13 cellular contexts compared by ENCODE assay signal in genomic region chr17:79027925-79028491, GRCh38. TPM values are rescaled to one million over a fixed set of nuclear protein-coding genes. Genes with fewer than 3 reads are reported as not detected.
DNase-seq lines count a peak whose midpoint lies in the region; ATAC-seq and TF ChIP-seq lines count a peak whose summit lies in the region.
"Had no signal": no experiment of that assay in that cellular context is flagged by ENCODE, and none has a peak within 500 bp of the region (broad histone marks: within the 10 kb centered on the region; RNA-seq: fewer than 3 reads in every experiment).

No MANE protein-coding gene starts in this region.

- peak overlapping the region; percentile 16; the same call in 1 of the 2 replicates for H3K27ac ChIP-seq in SJCRH30

- H3K9me3 ChIP-seq in Caco-2 (no peaks in the 10 kb centered on the region), SJCRH30 (replicated peaks) (no peaks in the 10 kb centered on the region)

- H3K4me1 Mint-ChIP-seq in Caco-2 (ENCODE audit: low read depth, unreplicated experiment): peaks cover 34% of the 10 kb centered on the region
- peaks cover 6% of the 10 kb centered on the region for H3K4me1 Mint-ChIP-seq in activated CD8-positive, alpha-beta T cell treated with anti-CD3 and anti-CD28 coated beads for 36 hours (ENCODE audit: low read depth)

- H3K4me1 ChIP-seq in Caco-2 (peaks cover 41% of the 10 kb centered on the region), SJCRH30 (peaks cover 60% of the 10 kb centered on the region)

- peak overlapping the region; percentile 67 for H3K4me3 Mint-ChIP-seq in Caco-2 (ENCODE audit: unreplicated experiment)
- H3K4me3 Mint-ChIP-seq in activated CD8-positive, alpha-beta T cell treated with anti-CD3 and anti-CD28 coated beads for 36 hours: no peak overlapping the region
- H3K4me3 Mint-ChIP-seq: activated T-helper 1 cell treated with anti-CD3 and anti-CD28 coated beads, Interleukin-12 subunit alpha, Interleukin-12 subunit beta, Interleukin-2, Interleukin-4 antibody, amounts not matched to agents 30 ng/mL and 10 ng/mL and 1 ng/mL, durations not matched to agents 14 hours and 24 hours and 36 hours; GM23338; memory B cell had no signal

- no peaks in the 10 kb centered on the region for H3K36me3 ChIP-seq in Caco-2 (ENCODE audit: control insufficient read depth, insufficient read depth, low read length)
- no peaks in the 10 kb centered on the region for H3K36me3 ChIP-seq in SJCRH30

- H3K4me3 ChIP-seq in Caco-2 (ENCODE audit: low read depth, low read length) (no peak overlapping the region), SJCRH30 (peak overlapping the region; percentile 22), foreskin fibroblast (ENCODE audit: low read depth in 1 of 2, low read length in 2 of 2) (no peak overlapping the region)
- H3K4me3 ChIP-seq: GM23338 had no signal

- POLR2A ChIA-PET in Caco-2 (lab: Charles Lee): interaction anchor here (0.6 kb wide), 1 partner anchor 186 kb away, joined by 3 read pairs; no protein-coding TSS in a partner anchor
- POLR2A ChIA-PET in activated CD8-positive, alpha-beta T cell treated with anti-CD3 and anti-CD28 coated beads for 36 hours (lab: Charles Lee): no interaction called here

- intact Hi-C loops in Caco-2 (cut with micrococcal nuclease; ENCODE audit: unreplicated experiment): no loop called here
- intact Hi-C loops in posterior vena cava (cut with DNase I): no loop called here
- intact Hi-C loops in activated CD8-positive, alpha-beta T cell treated with anti-CD3 and anti-CD28 coated beads for 36 hours (cut with micrococcal nuclease): no loop called here

- BruUV-seq in Caco-2 (replicated peaks; lab: Mats Ljungman, UMichigan): no TSS peak

- DNase-seq in Caco-2: peak in 1 of 2 experiments; percentile 30
- peak; percentile 58 to 74 for DNase-seq in SJCRH30
- DNase-seq in foreskin fibroblast: peak; percentile 65 to 79
- DNase-seq in posterior vena cava (ENCODE audit: low spot score): peak; percentile 82
- no peak for DNase-seq in SKM-1 (lab: John Stamatoyannopoulos, UW; ENCODE audit: unreplicated experiment)
- no peak for DNase-seq in OCI-M2 (lab: John Stamatoyannopoulos, UW; ENCODE audit: unreplicated experiment)
- DNase-seq in stimulated activated CD4-positive, alpha-beta T cell treated with anti-CD3 and anti-CD28 coated beads, Interleukin-12 subunit alpha, Interleukin-12 subunit beta, amount 100 ng/mL, for 4 hours: no peak
- DNase-seq in activated CD8-positive, alpha-beta T cell treated with anti-CD3 and anti-CD28 coated beads for 36 hours: no peak

- no peaks in the 10 kb centered on the region for H3K27me3 Mint-ChIP-seq in Caco-2 (ENCODE audit: insufficient read depth, unreplicated experiment)
- H3K27me3 Mint-ChIP-seq in activated CD8-positive, alpha-beta T cell treated with anti-CD3 and anti-CD28 coated beads for 36 hours: peaks cover 19% of the 10 kb centered on the region

- TF ChIP-seq CTCF in Caco-2 (IDR thresholded peaks at IDR 0.05; ENCODE audit: insufficient read depth in 1 of 2, low read depth in 1 of 2, low read length in 1 of 2, severe bottlenecking in 1 of 2, unreplicated experiment in 1 of 2) (no peak), foreskin fibroblast (IDR thresholded peaks at IDR 0.05; ENCODE audit: low read depth, low read length) (no peak)
- no peak for TF ChIP-seq CTCF in activated CD8-positive, alpha-beta T cell treated with anti-CD3 and anti-CD28 coated beads for 36 hours (IDR thresholded peaks at IDR 0.05)

- H3K27me3 ChIP-seq in Caco-2 (replicated peaks; ENCODE audit: control insufficient read depth, insufficient read depth, low read length): no peaks in the 10 kb centered on the region
- 0 out of 2 replicates have a peak, but pooled peaks cover 3% of the 10 kb centered on the region for H3K27me3 ChIP-seq in SJCRH30

- H3K9me3 Mint-ChIP-seq in Caco-2 (ENCODE audit: unreplicated experiment): no peaks in the 10 kb centered on the region
- no peaks in the 10 kb centered on the region for H3K9me3 Mint-ChIP-seq in activated CD8-positive, alpha-beta T cell treated with anti-CD3 and anti-CD28 coated beads for 36 hours
- H3K9me3 Mint-ChIP-seq: activated T-helper 1 cell treated with anti-CD3 and anti-CD28 coated beads, Interleukin-12 subunit alpha, Interleukin-12 subunit beta, Interleukin-2, Interleukin-4 antibody, amounts not matched to agents 30 ng/mL and 10 ng/mL and 1 ng/mL, durations not matched to agents 14 hours and 24 hours and 36 hours; GM23338; memory B cell had no signal

- peaks cover 9% of the 10 kb centered on the region for H3K36me3 Mint-ChIP-seq in Caco-2 (ENCODE audit: insufficient read depth, unreplicated experiment)
- H3K36me3 Mint-ChIP-seq in activated CD8-positive, alpha-beta T cell treated with anti-CD3 and anti-CD28 coated beads for 36 hours (ENCODE audit: low read depth): no peaks in the 10 kb centered on the region

- H3K27ac Mint-ChIP-seq in Caco-2 (ENCODE audit: unreplicated experiment): peak overlapping the region; percentile 98
- H3K27ac Mint-ChIP-seq in activated CD8-positive, alpha-beta T cell treated with anti-CD3 and anti-CD28 coated beads for 36 hours: no peak overlapping the region
- H3K27ac Mint-ChIP-seq: activated T-helper 1 cell treated with anti-CD3 and anti-CD28 coated beads, Interleukin-12 subunit alpha, Interleukin-12 subunit beta, Interleukin-2, Interleukin-4 antibody, amounts not matched to agents 30 ng/mL and 10 ng/mL and 1 ng/mL, durations not matched to agents 14 hours and 24 hours and 36 hours; CD14-positive monocyte; GM23338; memory B cell had no signal

- CTCF ChIA-PET in Caco-2 (lab: Charles Lee): interaction anchor here (0.6 to 2.7 kb wide), 5 partner anchors 14 to 364 kb away, joined by 3 to 23 read pairs (median 5); partner anchors contain the start of gene ENGASE
- CTCF ChIA-PET in activated CD8-positive, alpha-beta T cell treated with anti-CD3 and anti-CD28 coated beads for 36 hours (lab: Charles Lee): interaction anchor here (3.0 kb wide), 1 partner anchor 18 kb away, joined by 9 read pairs; no protein-coding TSS in a partner anchor

- ATAC-seq in activated CD8-positive, alpha-beta T cell treated with anti-CD3 and anti-CD28 coated beads for 36 hours: no peak

RNA-seq across cellular contexts. Expression of gene C1QTNF1, which starts 4.0 kb away (rescaled TPM):
- 16.1 and 19.9 TPM in 2 replicates for total RNA-seq in Caco-2 (2022)
- 45.7 and 48.3 TPM in 2 replicates for total RNA-seq in SJCRH30 (2014; rRNA removed; shearing (Covaris generic))
- total RNA-seq in posterior vena cava: 100 to 1,000 TPM; 172 to 261 TPM
- under 1 TPM; 0.13 to 0.14 TPM for total RNA-seq in activated CD8-positive, alpha-beta T cell treated with anti-CD3 and anti-CD28 coated beads for 36 hours
- total RNA-seq: activated T-helper 1 cell treated with anti-CD3 and anti-CD28 coated beads, Interleukin-12 subunit alpha, Interleukin-12 subunit beta, Interleukin-2, Interleukin-4 antibody, amounts not matched to agents 30 ng/mL and 10 ng/mL and 1 ng/mL, durations not matched to agents 14 hours and 24 hours and 36 hours; T-helper 2 cell treated with Interferon-gamma antibody and Interleukin-4, amounts not matched to agents 100 ng/mL and 5 ng/mL, for 36 hours had no signal

RNA-seq across cellular contexts. Expression of gene CANT1, which starts 18.4 kb away (rescaled TPM):
- 68.9 and 86.4 TPM in 2 replicates for total RNA-seq in Caco-2 (2022)
- total RNA-seq in SJCRH30 (2014; rRNA removed; shearing (Covaris generic)): 89.0 and 98.6 TPM in 2 replicates
- total RNA-seq in posterior vena cava: 10 to 100 TPM; 29.5 to 34.7 TPM
- total RNA-seq in activated CD8-positive, alpha-beta T cell treated with anti-CD3 and anti-CD28 coated beads for 36 hours: 10 to 100 TPM; 41.4 to 48.2 TPM

RNA-seq across cellular contexts. Expression of gene ENGASE, which starts 46.6 kb away (rescaled TPM):
- total RNA-seq in Caco-2 (2022) (50.0 and 52.5 TPM in 2 replicates), posterior vena cava (10 to 100 TPM; 18.2 to 29.7 TPM)
- 56.3 and 82.5 TPM in 2 replicates for total RNA-seq in SJCRH30 (2014; rRNA removed; shearing (Covaris generic))
- 10 to 100 TPM; 41.3 to 41.8 TPM for total RNA-seq in activated CD8-positive, alpha-beta T cell treated with anti-CD3 and anti-CD28 coated beads for 36 hours

RNA-seq across cellular contexts. Expression of gene LGALS3BP, which starts 48.3 kb away (rescaled TPM):
- 65.4 and 68.1 TPM in 2 replicates for total RNA-seq in Caco-2 (2022)
- 140 and 142 TPM in 2 replicates for total RNA-seq in SJCRH30 (2014; rRNA removed; shearing (Covaris generic))
- 100 to 1,000 TPM; 103 to 163 TPM for total RNA-seq in posterior vena cava
- 10 to 100 TPM; 41.4 to 50.8 TPM for total RNA-seq in activated CD8-positive, alpha-beta T cell treated with anti-CD3 and anti-CD28 coated beads for 36 hours

Comparison
In these comparisons a context has a peak if more than half of its experiments do, and no peak if none do; other contexts are left out.
1. DNase-seq: peak in SJCRH30 (2 of 2), foreskin fibroblast (2 of 2) and posterior vena cava (single experiment); none in SKM-1 (single experiment), OCI-M2 (single experiment), stimulated activated CD4-positive, alpha-beta T cell treated with anti-CD3 and anti-CD28 coated beads, Interleukin-12 subunit alpha, Interleukin-12 subunit beta, amount 100 ng/mL, for 4 hours (single experiment) and activated CD8-positive, alpha-beta T cell treated with anti-CD3 and anti-CD28 coated beads for 36 hours (single experiment).
2. RNA of gene C1QTNF1, which starts 4.0 kb away (total RNA-seq): 172 to 261 TPM in posterior vena cava, 45.7 to 48.3 TPM in SJCRH30 and 16.1 to 19.9 TPM in Caco-2; 0.13 to 0.14 TPM in activated CD8-positive, alpha-beta T cell treated with anti-CD3 and anti-CD28 coated beads for 36 hours; every median in the first group is over 10 times any median in the second.